ENCODE assay signal across 7 cellular contexts in the genomic region with DNA sequence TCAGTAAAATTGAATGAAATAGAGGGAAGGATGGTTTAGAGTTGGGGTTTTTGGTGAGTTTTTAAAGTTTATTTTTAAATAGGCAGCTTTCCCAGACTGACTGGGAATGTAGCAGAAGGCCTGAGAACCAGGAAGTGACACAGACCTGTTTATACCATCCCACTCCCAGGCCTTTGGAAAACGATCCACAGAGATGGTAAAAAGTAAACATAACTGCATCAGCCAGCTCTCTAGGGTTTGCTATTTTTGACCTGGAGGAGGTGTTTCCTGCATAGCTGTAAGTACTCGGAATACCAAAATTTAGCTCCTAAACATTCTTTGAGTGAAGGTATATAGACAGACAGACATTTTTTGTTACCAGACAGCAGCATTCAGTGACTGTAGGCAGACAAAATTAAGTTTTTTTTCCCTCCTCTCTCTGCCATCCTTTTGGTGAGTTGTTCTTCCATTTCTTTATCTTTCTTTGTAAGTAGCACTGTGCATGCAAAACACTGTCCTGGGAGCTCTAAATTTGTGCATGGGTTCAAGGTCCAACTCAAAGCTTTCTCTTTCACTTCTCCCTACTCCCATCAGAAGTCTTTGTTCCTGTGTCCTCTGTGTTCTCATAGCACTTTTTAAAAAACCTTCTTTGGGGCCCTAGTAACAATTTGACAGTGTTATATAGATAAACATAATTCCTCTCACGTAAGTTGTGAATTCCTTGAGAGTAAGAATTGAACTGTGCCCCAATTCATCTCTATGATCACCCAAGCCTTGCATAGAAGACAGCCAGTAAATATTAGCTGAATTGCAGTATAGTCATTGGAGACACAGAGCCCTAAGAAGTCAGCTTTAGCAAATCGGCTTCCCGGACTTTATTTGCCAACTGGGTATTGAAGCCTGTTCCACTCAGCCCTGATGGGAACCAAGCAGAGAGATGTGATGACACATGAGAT. TPM values are rescaled to one million over a fixed set of nuclear protein-coding genes. Genes with fewer than 3 reads are reported as not detected.
DNase-seq lines count a peak whose midpoint lies in the region; ATAC-seq and TF ChIP-seq lines count a peak whose summit lies in the region.

No MANE protein-coding gene starts in this region.

- no peaks in the 10 kb centered on the region for H3K9me3 ChIP-seq in thymus (ENCODE audit: control insufficient read depth)

- 76% methylated on average over 5 of the region's 5 CpGs for WGBS in thymus

- H3K36me3 Mint-ChIP-seq in WTC11 (no peaks in the 10 kb centered on the region), immature natural killer cell (no peaks in the 10 kb centered on the region)

- no peaks in the 10 kb centered on the region for H3K27me3 Mint-ChIP-seq in WTC11 (ENCODE audit: low read depth)
- H3K27me3 Mint-ChIP-seq in immature natural killer cell (ENCODE audit: low read depth in 3 of 3), result peaks cover 0 to 9% (median 0%) of the 10 kb centered on the region in 3 donors

- H3K36me3 ChIP-seq in thymus (ENCODE audit: control insufficient read depth, insufficient read depth), result no peaks in the 10 kb centered on the region

- ATAC-seq in GM18520 (IDR thresholded peaks at IDR 0.05; ENCODE audit: unreplicated experiment), result peak; percentile 37
- ATAC-seq in HG03159 (IDR thresholded peaks at IDR 0.05; ENCODE audit: unreplicated experiment), result peak; percentile 52
- no peak; the same call in 1 of the 2 replicates for ATAC-seq in WTC11

- POLR2A ChIA-PET in WTC11 (lab: Charles Lee), result no interaction called here

- H3K4me1 ChIP-seq in thymus (ENCODE audit: control insufficient read depth, insufficient read depth, low read length), result peaks cover 17% of the 10 kb centered on the region

- no peaks in the 10 kb centered on the region for H3K9me3 Mint-ChIP-seq in WTC11
- H3K9me3 Mint-ChIP-seq in immature natural killer cell, result no peaks in the 10 kb centered on the region

- H3K4me3 Mint-ChIP-seq in WTC11 (no peak overlapping the region), immature natural killer cell (peak overlapping the region; percentile 7 to 57 (median 25))

- CTCF ChIA-PET in WTC11 (lab: Charles Lee), result interaction anchor here (0.9 to 2.0 kb wide), 8 partner anchors 10 to 380 kb away, joined by 3 to 5 read pairs (median 4); no protein-coding TSS in a partner anchor

- no peaks in the 10 kb centered on the region for H3K27me3 ChIP-seq in thymus (ENCODE audit: control insufficient read depth, insufficient read depth)

- peaks cover 56% of the 10 kb centered on the region for H3K4me1 Mint-ChIP-seq in WTC11
- peaks cover 93 to 97% of the 10 kb centered on the region in 2 donors for H3K4me1 Mint-ChIP-seq in immature natural killer cell

- no peak for TF ChIP-seq CTCF in WTC11 (IDR thresholded peaks at IDR 0.05)

- DNase-seq in WTC11 (ENCODE audit: low spot score), result no peak
- DNase-seq in immature natural killer cell, result no peak
- DNase-seq in activated gamma-delta T cell treated with Interleukin-2 at 50 U/mL for 16 hours, result no peak
- no peak for DNase-seq in NK-92 (lab: John Stamatoyannopoulos, UW; ENCODE audit: unreplicated experiment)

- no peak overlapping the region for H3K4me3 ChIP-seq in thymus (ENCODE audit: low read length)

- peak overlapping the region; percentile 54 for H3K27ac Mint-ChIP-seq in WTC11
- H3K27ac Mint-ChIP-seq in immature natural killer cell, result peak overlapping the region; percentile 17 to 82 (median 64)

- H3K27ac ChIP-seq in thymus (ENCODE audit: low read depth), result peak overlapping the region; percentile 26

TF ChIP-seq in WTC11, 78 proteins besides CTCF, POLR2A, EP300 and RAD21:
- no peak for TF ChIP-seq ZNF416 (CRISPR knock-in tag; IDR thresholded peaks at IDR 0.05)
- TF ChIP-seq NFYB (CRISPR knock-in tag; conservative IDR thresholded peaks at IDR 0.05; ENCODE audit: low read depth), result no peak
- TF ChIP-seq SP1 (CRISPR knock-in tag; conservative IDR thresholded peaks at IDR 0.05), result no peak
- no peak for TF ChIP-seq SOX15 (CRISPR knock-in tag; IDR thresholded peaks at IDR 0.05)
- no peak for TF ChIP-seq HMGA2 (CRISPR knock-in tag; IDR thresholded peaks at IDR 0.05)
- no peak for TF ChIP-seq ATF3 (CRISPR knock-in tag; conservative IDR thresholded peaks at IDR 0.05)
- TF ChIP-seq, protein P1, sequence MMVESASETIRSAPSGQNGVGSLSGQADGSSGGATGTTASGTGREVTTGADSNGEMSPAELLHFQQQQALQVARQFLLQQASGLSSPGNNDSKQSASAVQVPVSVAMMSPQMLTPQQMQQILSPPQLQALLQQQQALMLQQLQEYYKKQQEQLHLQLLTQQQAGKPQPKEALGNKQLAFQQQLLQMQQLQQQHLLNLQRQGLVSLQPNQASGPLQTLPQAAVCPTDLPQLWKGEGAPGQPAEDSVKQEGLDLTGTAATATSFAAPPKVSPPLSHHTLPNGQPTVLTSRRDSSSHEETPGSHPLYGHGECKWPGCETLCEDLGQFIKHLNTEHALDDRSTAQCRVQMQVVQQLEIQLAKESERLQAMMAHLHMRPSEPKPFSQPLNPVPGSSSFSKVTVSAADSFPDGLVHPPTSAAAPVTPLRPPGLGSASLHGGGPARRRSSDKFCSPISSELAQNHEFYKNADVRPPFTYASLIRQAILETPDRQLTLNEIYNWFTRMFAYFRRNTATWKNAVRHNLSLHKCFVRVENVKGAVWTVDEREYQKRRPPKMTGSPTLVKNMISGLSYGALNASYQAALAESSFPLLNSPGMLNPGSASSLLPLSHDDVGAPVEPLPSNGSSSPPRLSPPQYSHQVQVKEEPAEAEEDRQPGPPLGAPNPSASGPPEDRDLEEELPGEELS (CRISPR knock-in tag; IDR thresholded peaks at IDR 0.05), result no peak
- TF ChIP-seq FOXP1 (CRISPR knock-in tag; IDR thresholded peaks at IDR 0.05; ENCODE audit: borderline replicate concordance), result no peak

RNA-seq across cellular contexts. Expression of gene SUSD6, which starts 37.4 kb away (rescaled TPM):
- total RNA-seq in WTC11 (2021), result 6.6 to 10.1 TPM (median 8.1 TPM) in 3 replicates
- polyA plus RNA-seq in immature natural killer cell (10 to 100 TPM; 13.0 to 24.1 (median 15.5) TPM), thymus (23.7 TPM)
